8 cellular contexts compared by ENCODE assay signal in genomic region chr7:117212969-117213877, GRCh38.
DNase-seq lines count a peak whose midpoint lies in the region; ATAC-seq and TF ChIP-seq lines count a peak whose summit lies in the region.

No MANE protein-coding gene starts in this region.

- H3K4me3 ChIP-seq in IMR-90 (ENCODE audit: insufficient read depth, low read depth, low read length) (no peak overlapping the region), SJCRH30 (no peak overlapping the region), adrenal gland (no peak overlapping the region), hepatocyte (no peak overlapping the region)

- BruUV-seq in IMR-90 (replicated peaks; lab: Mats Ljungman, UMichigan), result no TSS peak

- H3K9me2 ChIP-seq in hepatocyte (replicated peaks; ENCODE audit: insufficient read depth), result no peaks in the 10 kb centered on the region

- H3K27ac ChIP-seq in IMR-90 (ENCODE audit: insufficient read depth, low read length), result peak overlapping the region; percentile 60; the same call in 1 of the 2 replicates
- H3K27ac ChIP-seq in SJCRH30, result no peak overlapping the region
- H3K27ac ChIP-seq in adrenal gland, result no peak overlapping the region
- H3K27ac ChIP-seq in hepatocyte, result no peak overlapping the region

- peak; percentile 91 for TF ChIP-seq CTCF in IMR-90 (conservative IDR thresholded peaks at IDR 0.05; ENCODE audit: low read depth, low read length)
- TF ChIP-seq CTCF in adrenal gland (IDR thresholded peaks at IDR 0.05), result peak; percentile 48 to 81 (median 66)
- peak; percentile 88 for TF ChIP-seq CTCF in hepatocyte (IDR thresholded peaks at IDR 0.05; ENCODE audit: poor library complexity)

- H4K20me1 ChIP-seq in IMR-90 (ENCODE audit: insufficient read depth, low read length) (no peaks in the 10 kb centered on the region), hepatocyte (ENCODE audit: insufficient read depth, poor library complexity, severe bottlenecking) (no peaks in the 10 kb centered on the region)

- H4K8ac ChIP-seq in IMR-90 (ENCODE audit: low read depth in 2 of 2, low read length in 2 of 2), result peak overlapping the region in 1 of 2 experiments; percentile 49; a peak in 1 of 4 replicates

- H3K4me2 ChIP-seq in IMR-90 (ENCODE audit: low read depth, low read length) (no peak overlapping the region; the same call in 1 of the 2 replicates), hepatocyte (no peak overlapping the region)

- no peak overlapping the region for H3K9ac ChIP-seq in IMR-90 (ENCODE audit: low read depth, low read length)

- no peak overlapping the region for H3K14ac ChIP-seq in IMR-90 (replicated peaks; ENCODE audit: low read depth, low read length)

- peak overlapping the region; percentile 64; the same call in 1 of the 2 replicates for H4K5ac ChIP-seq in IMR-90 (ENCODE audit: low read depth, low read length)

- H3K79me2 ChIP-seq in hepatocyte, result no peaks in the 10 kb centered on the region

- H2BK20ac ChIP-seq in IMR-90 (ENCODE audit: low read depth, low read length), result peak overlapping the region; percentile 57; the same call in 1 of the 2 replicates

- intact Hi-C loops in IMR-90 (cut with micrococcal nuclease), result loop anchor here (1.0 to 5.0 kb wide), 5 partner anchors 76 to 502 kb away; no protein-coding TSS in a partner anchor
- intact Hi-C loops in adrenal gland (cut with DNase I), result no loop called here

- H3K9me3 ChIP-seq in IMR-90 (ENCODE audit: control insufficient read depth, insufficient read depth, low read length), result no peaks in the 10 kb centered on the region
- H3K9me3 ChIP-seq in SJCRH30 (replicated peaks), result no peaks in the 10 kb centered on the region
- no peaks in the 10 kb centered on the region for H3K9me3 ChIP-seq in adrenal gland (replicated peaks in 1 of 3)
- no peaks in the 10 kb centered on the region for H3K9me3 ChIP-seq in hepatocyte (ENCODE audit: low read depth)

- peak overlapping the region; percentile 79; the same call in 1 of the 2 replicates for H3K18ac ChIP-seq in IMR-90 (ENCODE audit: low read depth, low read length)

- H2BK15ac ChIP-seq in IMR-90 (ENCODE audit: low read depth, low read length), result peak overlapping the region; percentile 6; the same call in 1 of the 3 replicates

- peak overlapping the region; percentile 63 for H2BK5ac ChIP-seq in IMR-90 (ENCODE audit: low read depth, low read length, poor library complexity, severe bottlenecking)

- H4K91ac ChIP-seq in IMR-90 (ENCODE audit: insufficient read depth, low read depth, low read length), result peak overlapping the region; percentile 49; the same call in 1 of the 2 replicates

- H3K4ac ChIP-seq in IMR-90 (ENCODE audit: low read depth, low read length), result peak overlapping the region; percentile 34; the same call in 1 of the 2 replicates

- H3K56ac ChIP-seq in IMR-90 (ENCODE audit: extremely low read depth, insufficient read depth, low read length), result no peak overlapping the region

- CTCF ChIA-PET in IMR-90 (lab: Yijun Ruan, JAX), result interaction anchor here (0.5 to 1.4 kb wide), 16 partner anchors 8 to 292 kb away, joined by 3 to 4 read pairs (median 3); no protein-coding TSS in a partner anchor

- no peaks in the 10 kb centered on the region; the same call in 1 of the 2 replicates for H3K9me1 ChIP-seq in IMR-90 (ENCODE audit: insufficient read depth, low read length)

- no peak overlapping the region for H2AK5ac ChIP-seq in IMR-90 (ENCODE audit: low read depth, low read length)

- peak overlapping the region; percentile 63 for H2BK120ac ChIP-seq in IMR-90 (ENCODE audit: low read depth, low read length)

- whole genome bisulfite sequencing in IMR-90 (ENCODE audit: extremely low coverage in 2 of 2, insufficient read length in 1 of 2), 2 experiments, result 20% methylated on average over 1 of the region's 5 CpGs; no CpG with 5 or more reads in 1 of the 2 experiments
- 75 to 82% (median 78%) methylated on average over 5 of the region's 5 CpGs for WGBS in adrenal gland, 4 donors
- WGBS in hepatocyte (ENCODE audit: low lambda C conversion rate, missing lambda C conversion rate), result 61% methylated on average over 5 of the region's 5 CpGs

- dilution Hi-C loops in IMR-90 (cut with HindIII; ENCODE audit: low sequenced_read_pairs, unreplicated experiment), result no loop called here

- H3K4me1 ChIP-seq in IMR-90 (ENCODE audit: control insufficient read depth, insufficient read depth, low read length), result peaks cover 5% of the 10 kb centered on the region
- no peaks in the 10 kb centered on the region for H3K4me1 ChIP-seq in SJCRH30
- H3K4me1 ChIP-seq in adrenal gland (replicated peaks in 1 of 2), result no peaks in the 10 kb centered on the region
- peaks cover 19% of the 10 kb centered on the region for H3K4me1 ChIP-seq in hepatocyte (ENCODE audit: insufficient read depth)

- POLR2A ChIA-PET in IMR-90 (lab: Charles Lee; ENCODE audit: unreplicated experiment), result interaction anchor here (0.6 to 0.8 kb wide), 4 partner anchors 17 to 692 kb away, joined by 3 to 5 read pairs (median 4); no protein-coding TSS in a partner anchor

- no peaks in the 10 kb centered on the region for H3K79me1 ChIP-seq in IMR-90 (ENCODE audit: low read depth in 1 of 2, low read length in 2 of 2)

- H3K27me3 ChIP-seq in IMR-90 (ENCODE audit: control insufficient read depth, insufficient read depth, low read length) (no peaks in the 10 kb centered on the region), SJCRH30 (no peaks in the 10 kb centered on the region), adrenal gland (no peaks in the 10 kb centered on the region), hepatocyte (no peaks in the 10 kb centered on the region)

- no peak for TF ChIP-seq POLR2A in IMR-90 (IDR thresholded peaks at IDR 0.05; ENCODE audit: low read depth, low read length)
- TF ChIP-seq POLR2A in adrenal gland (IDR thresholded peaks at IDR 0.05), result no peak

- DNase-seq in GDM1 (lab: John Stamatoyannopoulos, UW) (peak; percentile 10), IMR-90 (peak; percentile 75), SJCRH30 (peak; percentile 69 to 89), adrenal gland (peak; percentile 31 to 72 (median 57)), hepatocyte (ENCODE audit: low spot score) (peak; percentile 79), smooth muscle cell of the brain vasculature (ENCODE audit: low read depth, low spot score) (peak; percentile 39), amniotic stem cell (lab: John Stamatoyannopoulos, UW) (no peak)

- peak overlapping the region; percentile 7; the same call in 1 of the 2 replicates for H3K23ac ChIP-seq in IMR-90 (ENCODE audit: low read depth, low read length)

- ATAC-seq in GM21529 (IDR thresholded peaks at IDR 0.05; ENCODE audit: unreplicated experiment), result peak; percentile 81
- peak; percentile 84 for ATAC-seq in IMR-90 (ENCODE audit: low read depth)

- H2AK9ac ChIP-seq in IMR-90 (replicated peaks; ENCODE audit: low read depth, low read length, poor library complexity), result no peak overlapping the region

- H2AFZ ChIP-seq in IMR-90 (replicated peaks; ENCODE audit: low read length, poor library complexity) (no peak overlapping the region), hepatocyte (no peak overlapping the region)

- in situ Hi-C loops in IMR-90 (cut with MboI; ENCODE audit: low sequenced_read_pairs), result loop anchor here (5.0 kb wide), 1 partner anchor 169 kb away; no protein-coding TSS in a partner anchor

- H3K36me3 ChIP-seq in IMR-90 (ENCODE audit: control insufficient read depth, insufficient read depth, low read length), result peaks cover 6% of the 10 kb centered on the region
- peaks cover 6% of the 10 kb centered on the region; the same call in 1 of the 2 replicates for H3K36me3 ChIP-seq in SJCRH30
- H3K36me3 ChIP-seq in adrenal gland (replicated peaks in 1 of 2), result no peaks in the 10 kb centered on the region
- no peaks in the 10 kb centered on the region for H3K36me3 ChIP-seq in hepatocyte (replicated peaks; ENCODE audit: insufficient read depth, low read depth)

- peak; percentile 88 for TF ChIP-seq RAD21 in IMR-90 (IDR thresholded peaks at IDR 0.05; ENCODE audit: low read length)

TF ChIP-seq in IMR-90, 13 proteins besides CTCF, POLR2A, EP300 and RAD21:
- TF ChIP-seq CEBPB (IDR thresholded peaks at IDR 0.05; ENCODE audit: low read depth, low read length), result peak; percentile 69
- peak; percentile 88 for TF ChIP-seq SMC3 (IDR thresholded peaks at IDR 0.05; ENCODE audit: low read depth, low read length)
- no peak for TF ChIP-seq NFE2L2 (IDR thresholded peaks at IDR 0.05; ENCODE audit: low read depth, low read length)
- no peak for TF ChIP-seq BHLHE40 (IDR thresholded peaks at IDR 0.05; ENCODE audit: low read depth, low read length)
